ENCODE assay signal across 8 cellular contexts in the genomic region with DNA sequence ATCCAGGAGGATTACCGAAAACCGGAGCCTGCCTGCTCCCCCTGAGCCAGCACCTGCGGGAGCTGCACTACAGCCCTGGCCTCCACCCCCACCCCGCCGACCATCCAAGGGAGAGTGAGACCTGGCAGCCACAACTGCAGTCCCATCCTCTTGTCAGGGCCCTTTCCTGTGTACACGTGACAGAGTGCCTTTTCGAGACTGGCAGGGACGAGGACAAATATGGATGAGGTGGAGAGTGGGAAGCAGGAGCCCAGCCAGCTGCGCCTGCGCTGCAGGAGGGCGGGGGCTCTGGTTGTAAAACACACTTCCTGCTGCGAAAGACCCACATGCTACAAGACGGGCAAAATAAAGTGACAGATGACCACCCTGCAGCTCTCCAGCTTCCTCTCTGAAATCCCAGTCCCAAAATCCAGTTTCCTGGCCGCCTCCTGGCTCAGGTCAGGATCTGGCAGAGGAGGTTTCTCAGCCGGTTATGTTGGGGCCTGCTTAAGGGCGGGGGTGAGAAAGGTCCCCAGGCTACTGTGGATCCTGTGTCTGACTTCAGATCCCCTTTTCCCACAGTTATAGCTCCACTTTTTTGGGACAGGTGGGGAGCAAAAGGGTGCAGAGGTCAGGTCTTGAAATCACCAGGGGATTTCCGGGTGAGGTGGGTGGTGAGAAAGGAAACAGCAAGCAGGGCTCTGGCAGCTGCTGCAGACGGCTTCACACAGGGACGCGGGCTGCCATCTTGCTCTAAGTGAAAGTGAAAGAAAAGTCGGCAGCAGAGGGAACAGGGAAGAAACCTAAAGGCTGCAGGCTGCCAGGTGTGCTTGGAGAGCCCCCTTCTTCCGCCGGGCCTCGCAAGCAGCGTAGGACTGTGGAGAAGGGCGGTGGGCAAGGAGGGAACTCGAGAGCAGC. TPM values are rescaled to one million over a fixed set of nuclear protein-coding genes. Genes with fewer than 3 reads are reported as not detected.
DNase-seq lines count a peak whose midpoint lies in the region; ATAC-seq and TF ChIP-seq lines count a peak whose summit lies in the region.

A gene with protein sequence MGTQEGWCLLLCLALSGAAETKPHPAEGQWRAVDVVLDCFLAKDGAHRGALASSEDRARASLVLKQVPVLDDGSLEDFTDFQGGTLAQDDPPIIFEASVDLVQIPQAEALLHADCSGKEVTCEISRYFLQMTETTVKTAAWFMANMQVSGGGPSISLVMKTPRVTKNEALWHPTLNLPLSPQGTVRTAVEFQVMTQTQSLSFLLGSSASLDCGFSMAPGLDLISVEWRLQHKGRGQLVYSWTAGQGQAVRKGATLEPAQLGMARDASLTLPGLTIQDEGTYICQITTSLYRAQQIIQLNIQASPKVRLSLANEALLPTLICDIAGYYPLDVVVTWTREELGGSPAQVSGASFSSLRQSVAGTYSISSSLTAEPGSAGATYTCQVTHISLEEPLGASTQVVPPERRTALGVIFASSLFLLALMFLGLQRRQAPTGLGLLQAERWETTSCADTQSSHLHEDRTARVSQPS (plus strand): TSS at position 695 of the 897 bp plus-strand sequence. CDS start 207 bp downstream, outside the sequence.

- H3K27me3 ChIP-seq in Caco-2 (replicated peaks; ENCODE audit: control insufficient read depth, insufficient read depth, low read length) (no peaks in the 10 kb centered on the region), RWPE2 (ENCODE audit: insufficient read depth, poor library complexity, severe bottlenecking) (no peaks in the 10 kb centered on the region), foreskin keratinocyte (no peaks in the 10 kb centered on the region), neural progenitor cell (no peaks in the 10 kb centered on the region)

- H3K36me3 Mint-ChIP-seq in Caco-2 (ENCODE audit: insufficient read depth, unreplicated experiment) (peaks cover 10% of the 10 kb centered on the region), neural progenitor cell (no peaks in the 10 kb centered on the region)

- peaks cover 38% of the 10 kb centered on the region for H3F3A ChIP-seq in neural progenitor cell (ENCODE audit: low read depth)

- CTCF ChIA-PET in Caco-2 (lab: Charles Lee): interaction anchor here (0.9 to 3.4 kb wide), 7 partner anchors 14 to 115 kb away, joined by 3 to 17 read pairs (median 8); a partner anchor contains a TSS

- H3K27ac ChIP-seq in RWPE2 (ENCODE audit: poor library complexity, severe bottlenecking): peak within 1 kb of the TSS; percentile 68
- H3K27ac ChIP-seq in foreskin keratinocyte: peak within 1 kb of the TSS; percentile 76
- H3K27ac ChIP-seq in neural progenitor cell: peak within 1 kb of the TSS; percentile 91
- peak within 1 kb of the TSS; percentile 94 for H3K27ac ChIP-seq in temporal lobe (ENCODE audit: low read depth, low read length)

- POLR2A ChIA-PET in Caco-2 (lab: Charles Lee): interaction anchor here (0.7 to 3.1 kb wide), 6 partner anchors 10 to 129 kb away, joined by 3 to 16 read pairs (median 6); a partner anchor contains a TSS

- H3K9ac ChIP-seq in neural progenitor cell: no peak within 1 kb of the TSS

- H3K4me3 ChIP-seq in Caco-2 (ENCODE audit: low read depth, low read length) (peak within 1 kb of the TSS; percentile 82), RWPE2 (ENCODE audit: severe bottlenecking) (peak within 1 kb of the TSS; percentile 41), neural progenitor cell (peak within 1 kb of the TSS; percentile 30)

- H3K4me1 Mint-ChIP-seq in Caco-2 (ENCODE audit: low read depth, unreplicated experiment): peaks cover 4% of the 10 kb centered on the region
- peaks cover 39% of the 10 kb centered on the region for H3K4me1 Mint-ChIP-seq in neural progenitor cell

- H3K9me3 Mint-ChIP-seq in Caco-2 (ENCODE audit: unreplicated experiment) (no peaks in the 10 kb centered on the region), neural progenitor cell (no peaks in the 10 kb centered on the region)

- TSS peak; percentile 74 for BruUV-seq in Caco-2 (replicated peaks; lab: Mats Ljungman, UMichigan)

- TF ChIP-seq CTCF in Caco-2 (IDR thresholded peaks at IDR 0.05; ENCODE audit: insufficient read depth in 1 of 2, low read depth in 1 of 2, low read length in 1 of 2, severe bottlenecking in 1 of 2, unreplicated experiment in 1 of 2): no peak
- no peak for TF ChIP-seq CTCF in RWPE2 (IDR thresholded peaks at IDR 0.05; ENCODE audit: poor library complexity, severe bottlenecking)
- no peak for TF ChIP-seq CTCF in foreskin keratinocyte (conservative IDR thresholded peaks at IDR 0.05)
- no peak for TF ChIP-seq CTCF in neural progenitor cell (IDR thresholded peaks at IDR 0.05)

- H3K27ac Mint-ChIP-seq in Caco-2 (ENCODE audit: unreplicated experiment): peak within 1 kb of the TSS; percentile 93
- H3K27ac Mint-ChIP-seq in neural progenitor cell: peak within 1 kb of the TSS; percentile 98

- ATAC-seq in GM21515 (IDR thresholded peaks at IDR 0.05; ENCODE audit: unreplicated experiment) (peak; percentile 50), RWPE2 (ENCODE audit: low read depth) (peak; percentile 80), foreskin keratinocyte (peak; percentile 81)

- peak within 1 kb of the TSS; percentile 79 for H3K4me3 Mint-ChIP-seq in Caco-2 (ENCODE audit: unreplicated experiment)
- H3K4me3 Mint-ChIP-seq in neural progenitor cell: peak within 1 kb of the TSS; percentile 78

- no peaks in the 10 kb centered on the region for H3K79me2 ChIP-seq in neural progenitor cell (ENCODE audit: low read depth)

- peaks cover 9% of the 10 kb centered on the region; the same call in 1 of the 2 replicates for H3K4me1 ChIP-seq in Caco-2
- peaks cover 4% of the 10 kb centered on the region for H3K4me1 ChIP-seq in RWPE2 (ENCODE audit: insufficient read depth, poor library complexity, severe bottlenecking)
- H3K4me1 ChIP-seq in foreskin keratinocyte: no peaks in the 10 kb centered on the region
- H3K4me1 ChIP-seq in neural progenitor cell: peaks cover 38% of the 10 kb centered on the region

- DNase-seq in Caco-2 (peak; percentile 88 to 89), Kasumi-1 (lab: John Stamatoyannopoulos, UW) (peak; percentile 58 to 69), RWPE2 (ENCODE audit: low spot score) (peak; percentile 59), foreskin keratinocyte (peak; percentile 45 to 61), neural progenitor cell (ENCODE audit: low spot score) (peak; percentile 89)
- DNase-seq in activated naive CD4-positive, alpha-beta T cell (lab: John Stamatoyannopoulos, UW): peak; percentile 31 to 60 (median 54)

- no peaks in the 10 kb centered on the region for H3K9me3 ChIP-seq in Caco-2
- no peaks in the 10 kb centered on the region for H3K9me3 ChIP-seq in RWPE2 (ENCODE audit: severe bottlenecking)
- H3K9me3 ChIP-seq in neural progenitor cell (ENCODE audit: low read depth): no peaks in the 10 kb centered on the region

- H3K4me2 ChIP-seq in neural progenitor cell: peak within 1 kb of the TSS; percentile 77

- H2AFZ ChIP-seq in neural progenitor cell (replicated peaks): peak within 1 kb of the TSS; percentile 59

- H3K36me3 ChIP-seq in Caco-2 (ENCODE audit: control insufficient read depth, insufficient read depth, low read length): no peaks in the 10 kb centered on the region
- no peaks in the 10 kb centered on the region for H3K36me3 ChIP-seq in RWPE2 (ENCODE audit: low read depth)
- H3K36me3 ChIP-seq in neural progenitor cell: no peaks in the 10 kb centered on the region

- H3K27me3 Mint-ChIP-seq in Caco-2 (ENCODE audit: insufficient read depth, unreplicated experiment) (no peaks in the 10 kb centered on the region), neural progenitor cell (ENCODE audit: insufficient read depth, low read depth) (peaks cover 7% of the 10 kb centered on the region)

- H4K20me1 ChIP-seq in neural progenitor cell (ENCODE audit: low read depth): no peaks in the 10 kb centered on the region

- intact Hi-C loops in Caco-2 (cut with micrococcal nuclease; ENCODE audit: unreplicated experiment): loop anchor here (1.0 kb wide), 2 partner anchors 19 to 80 kb away; a partner anchor contains a TSS

RNA-seq across cellular contexts. Expression of the gene that starts here (rescaled TPM):
- total RNA-seq in Caco-2 (2022): 9.1 and 9.7 TPM in 2 replicates
- total RNA-seq in foreskin keratinocyte: 7.1 and 15.8 TPM in 2 replicates
- 7.3 and 13.9 TPM in 2 replicates for polyA plus RNA-seq in foreskin keratinocyte
- 0.56 TPM in 1 of 2 replicates, not detected in the other for total RNA-seq in neural progenitor cell (ENCODE audit: low replicate concordance)
- 0.98 TPM for total RNA-seq in temporal lobe

Comparison
In these comparisons a context has a peak if more than half of its experiments do, and no peak if none do; other contexts are left out.
1. Peak in every context shown above with its lines: DNase-seq, ATAC-seq, H3K4me3 ChIP-seq and H3K27ac ChIP-seq.
2. Peak in DNase-seq, H3K4me3 ChIP-seq, H3K27ac ChIP-seq and H3K4me2 ChIP-seq in neural progenitor cell; RNA of the gene not detected or under 1 TPM.
3. H3K4me3 ChIP-seq: peak in every context shown above with its lines; median percentile 82 in Caco-2; 41 in RWPE2; 30 in neural progenitor cell.